In genomic region chr12:68883151-68883550, GRCh38 we compare ENCODE assay signal across 27 cellular contexts.
"Had no signal": no experiment of that assay in that cellular context is flagged by ENCODE, and none has a peak within 500 bp of the region (broad histone marks: within the 10 kb centered on the region; RNA-seq: fewer than 3 reads in every experiment).

No MANE protein-coding gene starts in this region.

- H3K36me3 Mint-ChIP-seq: naive B cell; natural killer cell; neural progenitor cell; stimulated activated memory B cell treated with anti-CD40 and anti-IgM and Interleukin-4, amounts not matched to agents 10 μg/mL and 1 μg/mL and 100 μg/mL, for 72 hours had no signal

- H3K9ac ChIP-seq: neural progenitor cell had no signal

- H3K27me3 ChIP-seq: neural progenitor cell, neutrophil, ovary, right atrium auricular region, right lobe of liver, stomach, testis, thyroid gland, transverse colon, upper lobe of right lung had no signal

- H3K27ac ChIP-seq: left ventricle myocardium inferior, neural progenitor cell, neutrophil, ovary, right atrium auricular region, right lobe of liver, stomach, testis, thyroid gland, transverse colon, upper lobe of right lung had no signal

- H3K27ac Mint-ChIP-seq: mesothelial cell of epicardium; natural killer cell; nephron progenitor cell; neural progenitor cell; progenitor cell of endocrine pancreas; stimulated activated memory B cell treated with anti-CD40 and anti-IgM and Interleukin-4, amounts not matched to agents 10 μg/mL and 1 μg/mL and 100 μg/mL, for 72 hours had no signal

- DNase-seq: islet precursor cell; left ventricle myocardium inferior; mesendoderm; naive B cell; natural killer cell; nephron progenitor cell; occipital lobe; ovary; right lobe of liver; stimulated activated CD4-positive, alpha-beta T cell treated with anti-CD3 and anti-CD28 coated beads, Interleukin-1b, Interleukin-23, amount 100 ng/mL, for 48 hours; stimulated activated CD4-positive, alpha-beta T cell treated with anti-CD3 and anti-CD28 coated beads, Interleukin-2, amount 100 ng/mL, for 48 hours; stimulated activated CD4-positive, alpha-beta T cell treated with anti-CD3 and anti-CD28 coated beads, Interleukin-4, amount 100 ng/mL, for 4 hours; stimulated activated CD8-positive, alpha-beta memory T cell treated with anti-CD3 and anti-CD28 coated beads, Interleukin-4, amount 100 ng/mL, for 48 hours; stimulated activated naive CD8-positive, alpha-beta T cell treated with anti-CD3 and anti-CD28 coated beads, Interleukin-15, Interleukin-2, amounts not matched to agents 100 U/mL and 50 U/mL, for 24 hours; stomach; testis; thyroid gland; transverse colon; upper lobe of right lung had no signal

- H3K4me1 ChIP-seq: left ventricle myocardium inferior, neural progenitor cell, right atrium auricular region, stomach, testis, transverse colon, upper lobe of right lung had no signal

- H3K4me1 Mint-ChIP-seq: mesothelial cell of epicardium, natural killer cell had no signal

- H3K4me2 ChIP-seq: neural progenitor cell, smooth muscle cell had no signal

- H3K4me3 Mint-ChIP-seq: mesothelial cell of epicardium; naive B cell; natural killer cell; nephron progenitor cell; neural progenitor cell; stimulated activated memory B cell treated with anti-CD40 and anti-IgM and Interleukin-4, amounts not matched to agents 10 μg/mL and 1 μg/mL and 100 μg/mL, for 72 hours had no signal

- H3K9me3 Mint-ChIP-seq: natural killer cell had no signal

- H3K9me3 ChIP-seq: neutrophil, ovary, right lobe of liver, testis, thyroid gland, upper lobe of right lung had no signal

- H3K4me3 ChIP-seq: left ventricle myocardium inferior, lung, neural progenitor cell, ovary, right atrium auricular region, right lobe of liver, smooth muscle cell, stomach, testis, thyroid gland, transverse colon, upper lobe of right lung had no signal

- ATAC-seq: natural killer cell; right lobe of liver; stimulated activated memory B cell treated with anti-CD40 and anti-IgM and Interleukin-4, amounts not matched to agents 10 μg/mL and 1 μg/mL and 100 μg/mL, for 72 hours; stimulated activated naive CD8-positive, alpha-beta T cell treated with anti-CD3 and anti-CD28 coated beads, Interleukin-15, Interleukin-2, amounts not matched to agents 100 U/mL and 50 U/mL, for 24 hours; upper lobe of right lung had no signal

- H3K36me3 ChIP-seq: neural progenitor cell, neutrophil, ovary, right atrium auricular region, thyroid gland had no signal

- H3K27me3 Mint-ChIP-seq: naive B cell; progenitor cell of endocrine pancreas; stimulated activated memory B cell treated with anti-CD40 and anti-IgM and Interleukin-4, amounts not matched to agents 10 μg/mL and 1 μg/mL and 100 μg/mL, for 72 hours had no signal
